ENCODE assay signal across 12 cellular contexts in genomic region chr5:3593771-3594513, GRCh38. TPM values are rescaled to one million over a fixed set of nuclear protein-coding genes. Genes with fewer than 3 reads are reported as not detected.
DNase-seq lines count a peak whose midpoint lies in the region; ATAC-seq and TF ChIP-seq lines count a peak whose summit lies in the region.
"Had no signal": no experiment of that assay in that cellular context is flagged by ENCODE, and none has a peak within 500 bp of the region (broad histone marks: within the 10 kb centered on the region; RNA-seq: fewer than 3 reads in every experiment).

No MANE protein-coding gene starts in this region.

- no peak for ATAC-seq in GM18505 (IDR thresholded peaks at IDR 0.05; ENCODE audit: unreplicated experiment)
- ATAC-seq: activated CD4-positive, CD25-positive, alpha-beta regulatory T cell treated with anti-CD3 and anti-CD28 coated beads, Interleukin-2, amount 50 U/mL, for 24 hours had no signal

- peaks cover 25 to 100% (median 56%) of the 10 kb centered on the region in 4 donors for H3K27me3 ChIP-seq in esophagus squamous epithelium
- H3K27me3 ChIP-seq in osteoblast (ENCODE audit: insufficient read depth, low read length) = peaks cover 6% of the 10 kb centered on the region
- peaks cover 4% of the 10 kb centered on the region for H3K27me3 ChIP-seq in CD8-positive, alpha-beta memory T cell (ENCODE audit: insufficient read depth, low read length, poor library complexity, severe bottlenecking)
- H3K27me3 ChIP-seq: SJSA1 had no signal

- H3K4me3 Mint-ChIP-seq in CD8-positive, alpha-beta memory T cell = peak overlapping the region in 1 of 7 donors; percentile 31

- no peak overlapping the region for H2AFZ ChIP-seq in osteoblast (ENCODE audit: low read length)

- H3K36me3 ChIP-seq in ES-I3 (ENCODE audit: insufficient read depth, low read length) (no peaks in the 10 kb centered on the region), esophagus squamous epithelium (no peaks in the 10 kb centered on the region), osteoblast (ENCODE audit: insufficient read depth, low read length) (no peaks in the 10 kb centered on the region)
- H3K36me3 ChIP-seq in CD8-positive, alpha-beta memory T cell (ENCODE audit: insufficient read depth, low read length) = no peaks in the 10 kb centered on the region
- H3K36me3 ChIP-seq: pancreas, SJSA1 had no signal

- H3K27ac ChIP-seq in esophagus squamous epithelium (no peak overlapping the region), osteoblast (ENCODE audit: low read depth, low read length) (no peak overlapping the region)
- H3K27ac ChIP-seq in CD8-positive, alpha-beta memory T cell (ENCODE audit: low read depth, low read length) = no peak overlapping the region
- H3K27ac ChIP-seq: pancreas, SJSA1 had no signal

- CTCF ChIA-PET in CD8-positive, alpha-beta memory T cell (lab: Charles Lee) = no interaction called here

- POLR2A ChIA-PET in CD8-positive, alpha-beta memory T cell (lab: Charles Lee) = no interaction called here

- TF ChIP-seq CTCF in esophagus squamous epithelium (IDR thresholded peaks at IDR 0.05) (no peak), osteoblast (IDR thresholded peaks at IDR 0.05; ENCODE audit: extremely low read depth, low read depth, low read length) (no peak)

- TF ChIP-seq POLR2A in esophagus squamous epithelium (IDR thresholded peaks at IDR 0.05) (no peak), GM18505 (IDR thresholded peaks at IDR 0.05; ENCODE audit: borderline replicate concordance, extremely low read depth, insufficient read depth, insufficient read length) (no peak)

- H3K79me2 ChIP-seq in osteoblast (ENCODE audit: insufficient read depth, low read length) = no peaks in the 10 kb centered on the region

- peak overlapping the region in 1 of 8 donors; percentile 31 for H3K27ac Mint-ChIP-seq in CD8-positive, alpha-beta memory T cell

- H3K9me3 Mint-ChIP-seq in CD8-positive, alpha-beta memory T cell = peaks cover 0 to 29% (median 19%) of the 10 kb centered on the region in 5 donors

- DNase-seq in M059J (ENCODE audit: low read depth) (peak; percentile 63), esophagus squamous epithelium (lab: John Stamatoyannopoulos, UW) (no peak), osteoblast (ENCODE audit: insufficient read length, low spot score, missing footprints) (peak; percentile 89), activated gamma-delta T cell (lab: John Stamatoyannopoulos, UW) (no peak)
- DNase-seq in CD8-positive, alpha-beta memory T cell = no peak
- DNase-seq: NCI-H69; stimulated activated CD4-positive, alpha-beta T cell treated with anti-CD3 and anti-CD28 coated beads, Interleukin-4, amount 100 ng/mL, for 24 hours had no signal

- intact Hi-C loops in esophagus squamous epithelium (cut with DNase I) = no loop called here

- H3K9me3 ChIP-seq in ES-I3 (ENCODE audit: control insufficient read depth, insufficient read depth, low read length) (no peaks in the 10 kb centered on the region), esophagus squamous epithelium (no peaks in the 10 kb centered on the region), osteoblast (ENCODE audit: low read depth, low read length) (no peaks in the 10 kb centered on the region)
- no peaks in the 10 kb centered on the region for H3K9me3 ChIP-seq in CD8-positive, alpha-beta memory T cell (ENCODE audit: low read length)
- H3K9me3 ChIP-seq: pancreas had no signal

- 12 to 22% methylated on average over 10 to 14 of the region's 28 CpGs for WGBS in esophagus squamous epithelium, 2 donors

- H3K4me3 ChIP-seq in esophagus squamous epithelium = peak overlapping the region in 3 of 4 donors; percentile 19 to 60 (median 38)
- H3K4me3 ChIP-seq in osteoblast (ENCODE audit: insufficient read depth, low read length) = no peak overlapping the region
- no peak overlapping the region for H3K4me3 ChIP-seq in CD8-positive, alpha-beta memory T cell (ENCODE audit: low read length)
- H3K4me3 ChIP-seq: pancreas, SJSA1 had no signal

- H3K27me3 Mint-ChIP-seq in CD8-positive, alpha-beta memory T cell = peaks cover 42 to 59% of the 10 kb centered on the region in 2 donors

- H3K36me3 Mint-ChIP-seq in CD8-positive, alpha-beta memory T cell = peaks cover 0 to 9% (median 0%) of the 10 kb centered on the region in 3 donors

- H3K4me2 ChIP-seq in osteoblast (ENCODE audit: insufficient read depth, low read length) = no peak overlapping the region

- no peaks in the 10 kb centered on the region for H4K20me1 ChIP-seq in osteoblast (ENCODE audit: insufficient read depth, low read length)

- peaks cover 0 to 9% (median 1%) of the 10 kb centered on the region in 3 donors for H3K4me1 Mint-ChIP-seq in CD8-positive, alpha-beta memory T cell

- peaks cover 3% of the 10 kb centered on the region; the same call in 1 of the 2 replicates for H3K4me1 ChIP-seq in ES-I3 (ENCODE audit: insufficient read depth, low read length)
- peaks cover 19 to 50% (median 25%) of the 10 kb centered on the region in 3 donors for H3K4me1 ChIP-seq in esophagus squamous epithelium
- H3K4me1 ChIP-seq in osteoblast (ENCODE audit: insufficient read depth, low read length) = no peaks in the 10 kb centered on the region
- H3K4me1 ChIP-seq in CD8-positive, alpha-beta memory T cell (ENCODE audit: insufficient read depth, low read length) = no peaks in the 10 kb centered on the region
- H3K4me1 ChIP-seq: pancreas, SJSA1 had no signal

- H3K9ac ChIP-seq in ES-I3 (ENCODE audit: low read depth, low read length) = peak overlapping the region; percentile 50; the same call in 1 of the 2 replicates

RNA-seq across cellular contexts. Expression of gene IRX1, which starts 1.7 kb away (rescaled TPM):
- 9.3 and 23.8 TPM in 2 replicates for total RNA-seq in M059J (2014; rRNA removed; shearing (Covaris generic))
- under 1 TPM in 2 of 4 donors, not detected in 2; 0.95 to 0.97 TPM for total RNA-seq in esophagus squamous epithelium
- 1.4 and 3.2 TPM in 2 replicates for total RNA-seq in osteoblast
- not detected for total RNA-seq in CD8-positive, alpha-beta memory T cell
- not detected for polyA plus RNA-seq in CD8-positive, alpha-beta memory T cell
- total RNA-seq: SJSA1 had no signal

Comparison
In these comparisons a context has a peak if more than half of its experiments do, and no peak if none do; other contexts are left out.
1. DNase-seq: peak in M059J (single experiment) and osteoblast (single experiment); none in esophagus squamous epithelium (single experiment), CD8-positive, alpha-beta memory T cell (0 of 5) and activated gamma-delta T cell (single experiment).
2. H3K4me3 ChIP-seq: peak in esophagus squamous epithelium (3 of 4); none in osteoblast (single experiment) and CD8-positive, alpha-beta memory T cell (single experiment).